1 cellular context compared by ENCODE assay signal in genomic region chr12:50980545-50980944, GRCh38.
TF ChIP-seq lines count a peak whose summit lies in the region.

No MANE protein-coding gene starts in this region.

TF ChIP-seq in HepG2, 621 proteins besides CTCF, POLR2A, EP300 and RAD21:
- TF ChIP-seq ELF3 (CRISPR knock-in tag; IDR thresholded peaks at IDR 0.05) (peak; percentile 23; the same call in 1 of the 2 replicates), TEAD3 (CRISPR knock-in tag; optimal IDR thresholded peaks at IDR 0.05; ENCODE audit: borderline replicate concordance) (no peak), ZSCAN12 (CRISPR knock-in tag; IDR thresholded peaks at IDR 0.05) (no peak), HOMEZ (CRISPR knock-in tag; IDR thresholded peaks at IDR 0.05; ENCODE audit: low read depth) (0 out of 2 replicates have a peak, but pooled peaks have one; percentile 16), NCOA2 (CRISPR knock-in tag; IDR thresholded peaks at IDR 0.05) (peak; percentile 25; the same call in 1 of the 2 replicates), ONECUT2 (CRISPR knock-in tag; IDR thresholded peaks at IDR 0.05) (no peak), FOXP1 (IDR thresholded peaks at IDR 0.05) (0 out of 2 replicates have a peak, but pooled peaks have one; percentile 34), FOXP1 (CRISPR knock-in tag; IDR thresholded peaks at IDR 0.05) (peak; percentile 28; the same call in 1 of the 2 replicates), MAFK (conservative IDR thresholded peaks at IDR 0.05 in 1 of 2, IDR thresholded peaks at IDR 0.05 in 1 of 2; ENCODE audit: low read length in 2 of 2) (0 out of 4 replicates have a peak, but pooled peaks of 1 of the 2 experiments have one; percentile 0), KDM6A (CRISPR knock-in tag; IDR thresholded peaks at IDR 0.05; ENCODE audit: low read depth) (0 out of 2 replicates have a peak, but pooled peaks have one; percentile 15), PAXIP1 (CRISPR knock-in tag; conservative IDR thresholded peaks at IDR 0.05) (peak; percentile 74), TBX2 (CRISPR knock-in tag; IDR thresholded peaks at IDR 0.05; ENCODE audit: borderline replicate concordance) (no peak), ZNF350 (CRISPR knock-in tag; IDR thresholded peaks at IDR 0.05; ENCODE audit: borderline replicate concordance, low read depth) (no peak), ZNF616 (CRISPR knock-in tag; IDR thresholded peaks at IDR 0.05; ENCODE audit: low read depth) (no peak), FOXA3 (CRISPR knock-in tag; IDR thresholded peaks at IDR 0.05) (peak; percentile 59), SAP130 (CRISPR knock-in tag; IDR thresholded peaks at IDR 0.05; ENCODE audit: low read depth) (peak; percentile 41; the same call in 1 of the 2 replicates), NCOR1 (IDR thresholded peaks at IDR 0.05; ENCODE audit: borderline replicate concordance, low read length) (peak; percentile 76; the same call in 1 of the 2 replicates), ARID3A (IDR thresholded peaks at IDR 0.05; ENCODE audit: low read depth, low read length) (peak; percentile 88), ARID5B (CRISPR knock-in tag; IDR thresholded peaks at IDR 0.05) (peak; percentile 77), GATAD2A (CRISPR knock-in tag; IDR thresholded peaks at IDR 0.05) (peak; percentile 65), MXD4 (CRISPR knock-in tag; IDR thresholded peaks at IDR 0.05) (no peak), SOX5 (CRISPR knock-in tag; IDR thresholded peaks at IDR 0.05; ENCODE audit: borderline replicate concordance) (peak; percentile 53; the same call in 1 of the 2 replicates), AHDC1 (CRISPR knock-in tag; IDR thresholded peaks at IDR 0.05; ENCODE audit: borderline replicate concordance) (peak; percentile 42; the same call in 1 of the 2 replicates), HNF4G (IDR thresholded peaks at IDR 0.05; ENCODE audit: borderline replicate concordance, low read depth, low read length) (peak; percentile 29; the same call in 1 of the 2 replicates), HNF4G (CRISPR knock-in tag; IDR thresholded peaks at IDR 0.05; ENCODE audit: borderline replicate concordance, low read depth) (no peak), ZNF296 (CRISPR knock-in tag; conservative IDR thresholded peaks at IDR 0.05) (no peak), ASH2L (IDR thresholded peaks at IDR 0.05; ENCODE audit: insufficient read length, low read depth, low read length) (peak; percentile 79), ZNF367 (CRISPR knock-in tag; IDR thresholded peaks at IDR 0.05; ENCODE audit: borderline replicate concordance) (no peak), ZNF382 (CRISPR knock-in tag; IDR thresholded peaks at IDR 0.05; ENCODE audit: borderline replicate concordance) (no peak), FOXA1 (IDR thresholded peaks at IDR 0.05) (no peak; the same call in 1 of the 2 replicates), FOXA1 (CRISPR knock-in tag; IDR thresholded peaks at IDR 0.05) (peak; percentile 18; the same call in 1 of the 2 replicates), RFX1 (IDR thresholded peaks at IDR 0.05) (0 out of 2 replicates have a peak, but pooled peaks have one; percentile 11), MED13 (CRISPR knock-in tag; IDR thresholded peaks at IDR 0.05) (no peak), HNF4A (CRISPR knock-in tag; IDR thresholded peaks at IDR 0.05) (peak; percentile 72), FOXO1 (CRISPR knock-in tag; IDR thresholded peaks at IDR 0.05) (no peak), SOX13 (IDR thresholded peaks at IDR 0.05) (no peak), SOX13 (CRISPR knock-in tag; conservative IDR thresholded peaks at IDR 0.05 in 1 of 2, IDR thresholded peaks at IDR 0.05 in 1 of 2) (peak in 1 of 2 experiments; percentile 63; a peak in 1 of 4 replicates), ZGPAT (CRISPR knock-in tag; IDR thresholded peaks at IDR 0.05) (peak; percentile 39; the same call in 1 of the 2 replicates), ZNF512 (CRISPR knock-in tag; IDR thresholded peaks at IDR 0.05) (no peak), NR2F6 (IDR thresholded peaks at IDR 0.05) (no peak), NR2F6 (CRISPR knock-in tag; IDR thresholded peaks at IDR 0.05) (no peak), ISL2 (CRISPR knock-in tag; IDR thresholded peaks at IDR 0.05) (peak; percentile 39; the same call in 1 of the 2 replicates), RXRB (CRISPR knock-in tag; IDR thresholded peaks at IDR 0.05; ENCODE audit: borderline replicate concordance) (peak; percentile 25; the same call in 1 of the 2 replicates)
